In genomic region chr5:171322527-171322926, GRCh38 we compare ENCODE assay signal across 27 cellular contexts. TPM values are rescaled to one million over a fixed set of nuclear protein-coding genes. Genes with fewer than 3 reads are reported as not detected.
"Had no signal": no experiment of that assay in that cellular context is flagged by ENCODE, and none has a peak within 500 bp of the region (broad histone marks: within the 10 kb centered on the region; RNA-seq: fewer than 3 reads in every experiment).

No MANE protein-coding gene starts in this region.

- H3K36me3 ChIP-seq: stomach, suprapubic skin, thoracic aorta, thyroid gland, tibial artery, tibial nerve, transverse colon, upper lobe of left lung, upper lobe of right lung, uterus, vagina had no signal

- H3K27ac ChIP-seq: stomach, suprapubic skin, testis, thoracic aorta, thyroid gland, tibial artery, tibial nerve, transverse colon, upper lobe of left lung, upper lobe of right lung, uterus, vagina had no signal

- H3K4me1 ChIP-seq: suprapubic skin, testis, thyroid gland, tibial artery, tibial nerve, transverse colon, upper lobe of right lung, uterus, vagina had no signal

- H3K9me3 ChIP-seq: suprapubic skin, testis, thoracic aorta, thyroid gland, tibial artery, tibial nerve, transverse colon, upper lobe of left lung, upper lobe of right lung, uterus, vagina had no signal

- DNase-seq: stimulated activated CD4-positive, alpha-beta T cell treated with anti-CD3 and anti-CD28 coated beads, Interleukin-2, amount 100 ng/mL, for 48 hours; stimulated activated CD4-positive, alpha-beta T cell treated with anti-CD3 and anti-CD28 coated beads, Interleukin-4, amount 100 ng/mL, for 1 hour; stimulated activated CD4-positive, alpha-beta T cell treated with anti-CD3 and anti-CD28 coated beads, Interleukin-4, amount 100 ng/mL, for 24 hours; stimulated activated CD4-positive, alpha-beta T cell treated with anti-CD3 and anti-CD28 coated beads, Interleukin-4, amount 100 ng/mL, for 4 hours; stimulated activated CD8-positive, alpha-beta memory T cell treated with anti-CD3 and anti-CD28 coated beads, Interleukin-4, amount 100 ng/mL, for 48 hours; stimulated activated naive B cell treated with anti-CD40 and anti-IgM and Interleukin-4, amounts not matched to agents 10 μg/mL and 1 μg/mL and 100 μg/mL, for 72 hours; stimulated activated naive CD4-positive, alpha-beta T cell; stimulated activated naive CD4-positive, alpha-beta T cell treated with Interleukin-2 at 50 U/mL for 16 hours; stimulated activated naive CD8-positive, alpha-beta T cell treated with anti-CD3 and anti-CD28 coated beads, Interleukin-15, amount 100 ng/mL, for 72 hours; stimulated activated naive CD8-positive, alpha-beta T cell treated with anti-CD3 and anti-CD28 coated beads, Interleukin-15, Interleukin-2, amounts not matched to agents 100 U/mL and 50 U/mL, for 24 hours; stomach; substantia nigra; testis; thyroid gland; tibial artery; transverse colon; trophoblast cell; upper lobe of left lung; uterus had no signal

- ATAC-seq: stimulated activated effector memory CD8-positive, alpha-beta T cell treated with anti-CD3 and anti-CD28 coated beads, Interleukin-12 subunit alpha, Interleukin-12 subunit beta, amount 100 ng/mL, for 72 hours; stimulated activated memory B cell treated with anti-CD40 and anti-IgM and Interleukin-4, amounts not matched to agents 10 μg/mL and 1 μg/mL and 100 μg/mL, for 72 hours; stimulated activated naive B cell treated with anti-CD40 and anti-IgM and Interleukin-4, amounts not matched to agents 10 μg/mL and 1 μg/mL and 100 μg/mL, for 72 hours; stimulated activated naive CD8-positive, alpha-beta T cell treated with anti-CD3 and anti-CD28 coated beads, Interleukin-15, amount 100 ng/mL, for 72 hours; stimulated activated naive CD8-positive, alpha-beta T cell treated with anti-CD3 and anti-CD28 coated beads, Interleukin-15, Interleukin-2, amounts not matched to agents 100 U/mL and 50 U/mL, for 24 hours; upper lobe of right lung had no signal

- H3K27me3 ChIP-seq: testis, thyroid gland had no signal

- H3K4me3 ChIP-seq: stomach, suprapubic skin, testis, thoracic aorta, thyroid gland, tibial artery, tibial nerve, transverse colon, upper lobe of left lung, upper lobe of right lung, uterus, vagina had no signal

- FAIRE-seq: urothelium cell line had no signal

RNA-seq across cellular contexts. Expression of gene TLX3, which starts 13.5 kb away (rescaled TPM):
- polyA plus RNA-seq: stomach had no signal
